In the genomic region with DNA sequence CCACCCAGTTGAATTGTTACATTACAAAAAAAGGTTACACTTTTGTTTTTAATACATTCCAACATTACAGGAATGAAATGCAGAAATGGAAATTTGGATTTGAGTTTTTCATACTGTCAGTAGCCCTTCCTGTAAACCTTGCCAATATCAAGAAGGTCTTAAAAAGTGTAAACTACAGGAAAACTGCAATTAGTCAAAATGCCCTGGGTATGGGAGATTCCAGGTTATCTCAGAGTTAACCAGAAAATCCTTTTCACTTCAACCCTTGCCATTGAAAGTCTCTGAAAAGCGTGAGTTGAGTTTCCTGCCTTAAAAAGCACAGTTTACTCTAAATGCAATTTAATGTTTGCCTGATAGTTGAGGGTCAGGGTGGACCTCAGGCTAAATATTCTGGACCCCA, we compare ENCODE assay signal across 30 cellular contexts.
"Had no signal": no experiment of that assay in that cellular context is flagged by ENCODE, and none has a peak within 500 bp of the region (broad histone marks: within the 10 kb centered on the region; RNA-seq: fewer than 3 reads in every experiment).

No MANE protein-coding gene starts in this region.

- H3K4me1 Mint-ChIP-seq: naive B cell; natural killer cell; stimulated activated naive B cell treated with anti-CD40 and anti-IgM and Interleukin-4, amounts not matched to agents 10 μg/mL and 1 μg/mL and 100 μg/mL, for 72 hours had no signal

- H3K27me3 ChIP-seq: heart right ventricle, hepatocyte, left lung, pancreas, stomach, testis, thyroid gland, transverse colon, upper lobe of left lung had no signal

- H3K4me3 ChIP-seq: heart right ventricle, hepatocyte, left lung, lower lobe of right lung, pancreas, prostate gland, skin epidermis, stomach, testis, thyroid gland, transverse colon, upper lobe of left lung had no signal

- H3K9me3 Mint-ChIP-seq: natural killer cell had no signal

- H3K9me3 ChIP-seq: heart right ventricle, left lung, lower lobe of right lung, pancreas, prostate gland, stomach, testis, thyroid gland, transverse colon, upper lobe of left lung had no signal

- H3K4me1 ChIP-seq: lower lobe of right lung, thyroid gland had no signal

- H3K27ac ChIP-seq: heart right ventricle, hepatocyte, left lung, lower lobe of right lung, pancreas, skin epidermis, stomach, thyroid gland, transverse colon, upper lobe of left lung had no signal

- DNase-seq: heart right ventricle; kidney; left colon; left lung; lower lobe of right lung; mesendoderm; naive B cell; natural killer cell; nucleus accumbens; pancreas; posterior cingulate gyrus; retina; right cardiac atrium; stimulated activated CD4-positive, alpha-beta T cell treated with anti-CD3 and anti-CD28 coated beads, Interleukin-12 subunit alpha, Interleukin-12 subunit beta, amount 100 ng/mL, for 4 hours; stimulated activated CD4-positive, alpha-beta T cell treated with anti-CD3 and anti-CD28 coated beads, Interleukin-15, amount 100 ng/mL, for 24 hours; stimulated activated CD4-positive, alpha-beta T cell treated with anti-CD3 and anti-CD28 coated beads, Interleukin-2, amount 100 ng/mL, for 24 hours; stimulated activated CD4-positive, alpha-beta T cell treated with anti-CD3 and anti-CD28 coated beads, Interleukin-4, amount 100 ng/mL, for 1 hour; stimulated activated naive B cell treated with anti-CD40 and anti-IgM and Interleukin-4, amounts not matched to agents 10 μg/mL and 1 μg/mL and 100 μg/mL, for 72 hours; stimulated activated naive CD8-positive, alpha-beta T cell treated with anti-CD3 and anti-CD28 coated beads, Interleukin-15, Interleukin-2, amounts not matched to agents 100 U/mL and 50 U/mL, for 24 hours; stomach; testis; thyroid gland; transverse colon; upper lobe of left lung had no signal

- H3K4me2 ChIP-seq: hepatocyte had no signal

- FAIRE-seq: islet of Langerhans, kidney, pancreas had no signal

- ATAC-seq: heart right ventricle; left colon; left lung; lower lobe of right lung; natural killer cell; pancreas; right cardiac atrium; sciatic nerve; stimulated activated naive B cell treated with anti-CD40 and anti-IgM and Interleukin-4, amounts not matched to agents 10 μg/mL and 1 μg/mL and 100 μg/mL, for 72 hours; stimulated activated naive CD8-positive, alpha-beta T cell treated with anti-CD3 and anti-CD28 coated beads, Interleukin-15, Interleukin-2, amounts not matched to agents 100 U/mL and 50 U/mL, for 24 hours had no signal

- H3K4me3 Mint-ChIP-seq: mesothelial cell of epicardium; naive B cell; natural killer cell; stimulated activated naive B cell treated with anti-CD40 and anti-IgM and Interleukin-4, amounts not matched to agents 10 μg/mL and 1 μg/mL and 100 μg/mL, for 72 hours had no signal

- H3K27ac Mint-ChIP-seq: mesothelial cell of epicardium; naive B cell; natural killer cell; stimulated activated naive B cell treated with anti-CD40 and anti-IgM and Interleukin-4, amounts not matched to agents 10 μg/mL and 1 μg/mL and 100 μg/mL, for 72 hours had no signal

- H2AFZ ChIP-seq: hepatocyte had no signal

- H3K79me2 ChIP-seq: hepatocyte had no signal

- H3K36me3 Mint-ChIP-seq: mesothelial cell of epicardium; naive B cell; natural killer cell; stimulated activated naive B cell treated with anti-CD40 and anti-IgM and Interleukin-4, amounts not matched to agents 10 μg/mL and 1 μg/mL and 100 μg/mL, for 72 hours had no signal

- H3K36me3 ChIP-seq: heart right ventricle, left lung, lower lobe of right lung, pancreas, prostate gland, stomach, thyroid gland, transverse colon, upper lobe of left lung had no signal
